Comparison of ENCODE assay signal across 15 cellular contexts in the genomic region with DNA sequence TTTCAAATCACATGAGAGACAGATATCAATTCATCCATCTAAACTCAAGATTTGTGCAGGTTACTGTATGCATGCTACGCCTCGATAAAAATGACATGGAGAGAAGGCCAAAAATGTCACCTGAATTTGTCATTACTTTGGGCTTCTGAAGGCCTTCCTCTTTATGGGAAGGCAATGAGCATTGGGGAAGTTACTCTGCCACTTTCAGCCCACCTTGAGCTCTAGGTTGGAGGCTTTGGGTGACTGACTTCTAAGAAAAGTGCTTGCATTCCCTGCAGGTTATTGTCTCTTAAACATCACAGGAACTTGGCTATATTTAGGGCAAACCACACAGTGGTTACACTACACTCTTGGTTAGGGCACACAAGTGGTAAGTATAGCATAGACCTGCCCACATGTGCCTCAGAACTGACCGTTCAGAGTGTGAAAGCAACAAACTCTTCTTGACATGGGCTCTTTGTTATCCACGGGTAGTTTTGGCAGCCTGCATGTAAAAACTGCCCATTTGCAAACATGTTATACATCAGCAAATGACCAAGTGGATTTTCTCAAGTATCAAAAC.
DNase-seq lines count a peak whose midpoint lies in the region; ATAC-seq, FAIRE-seq and TF ChIP-seq lines count a peak whose summit lies in the region.
"Had no signal": no experiment of that assay in that cellular context is flagged by ENCODE, and none has a peak within 500 bp of the region (broad histone marks: within the 10 kb centered on the region; RNA-seq: fewer than 3 reads in every experiment).

No MANE protein-coding gene starts in this region.

- no peak overlapping the region; the same call in 1 of the 2 replicates for H2BK5ac ChIP-seq in H1 (ENCODE audit: low read depth, low read length)

- no peak overlapping the region for H3K27ac ChIP-seq in H1 (ENCODE audit: low read depth, low read length)
- H3K27ac ChIP-seq: C4-2B, transverse colon had no signal

- no peak overlapping the region for H4K5ac ChIP-seq in H1 (ENCODE audit: insufficient read length, low read depth, low read length)

- H4K20me1 ChIP-seq in H1 (replicated peaks in 1 of 2; ENCODE audit: control insufficient read depth in 1 of 2, insufficient read depth in 2 of 2, low read length in 2 of 2), result no peaks in the 10 kb centered on the region

- H3K4me1 ChIP-seq in H1 (replicated peaks in 1 of 4; ENCODE audit: control insufficient read depth in 3 of 4, insufficient read depth in 4 of 4, low read length in 3 of 4), result peaks cover 6 to 43% (median 24%) of the 10 kb centered on the region in 4 experiments
- H3K4me1 ChIP-seq: transverse colon had no signal

- no peak for TF ChIP-seq POLR2A in H1 (IDR thresholded peaks at IDR 0.05; ENCODE audit: control extremely low read depth in 1 of 2, low read depth in 2 of 2, low read length in 2 of 2)

- no peaks in the 10 kb centered on the region for H3K79me1 ChIP-seq in H1 (ENCODE audit: low read depth, low read length)

- no peaks in the 10 kb centered on the region for H3K9me3 ChIP-seq in H1 (ENCODE audit: insufficient read depth in 2 of 2, low read depth in 1 of 2, low read length in 1 of 2)
- H3K9me3 ChIP-seq in T-helper 17 cell (ENCODE audit: control insufficient read depth, low read length, poor library complexity, severe bottlenecking), result no peaks in the 10 kb centered on the region
- H3K9me3 ChIP-seq: SK-N-SH, transverse colon had no signal

- ATAC-seq in GM18511 (IDR thresholded peaks at IDR 0.05; ENCODE audit: unreplicated experiment) (peak; percentile 93), GM21515 (IDR thresholded peaks at IDR 0.05; ENCODE audit: unreplicated experiment) (peak; percentile 86), HG03095 (IDR thresholded peaks at IDR 0.05; ENCODE audit: unreplicated experiment) (peak; percentile 60), left lobe of liver (no peak), T-helper 17 cell (no peak), SK-N-SH treated with all-trans-retinoic acid at 6 μM for 48 hours (no peak)
- ATAC-seq: left ventricle myocardium superior had no signal

- 0 out of 2 replicates have a peak overlapping the region, but pooled peaks have one; percentile 57 for H2BK20ac ChIP-seq in H1 (ENCODE audit: low read length)

- H2AK5ac ChIP-seq in H1 (ENCODE audit: low read depth, low read length), result no peak overlapping the region

- no peaks in the 10 kb centered on the region for H3K27me3 ChIP-seq in H1 (replicated peaks in 1 of 4; ENCODE audit: control insufficient read depth in 3 of 4, extremely low read depth in 1 of 4, insufficient read depth in 3 of 4, low read length in 3 of 4)
- H3K27me3 ChIP-seq: transverse colon had no signal

- no peak overlapping the region for H4K8ac ChIP-seq in H1 (ENCODE audit: extremely low read depth, insufficient read depth, low read length)

- 0 out of 2 replicates have a peak overlapping the region, but pooled peaks have one; percentile 5 for H3K18ac ChIP-seq in H1 (ENCODE audit: extremely low read depth, low read length)

- no peaks in the 10 kb centered on the region for H3K36me3 ChIP-seq in H1 (ENCODE audit: control insufficient read depth in 2 of 4, insufficient read depth in 4 of 4, low read length in 3 of 4)
- H3K36me3 ChIP-seq: transverse colon had no signal

- no peak for TF ChIP-seq CTCF in H1 (IDR thresholded peaks at IDR 0.05; ENCODE audit: control extremely low read depth in 1 of 3, insufficient read depth in 1 of 3, low read depth in 1 of 3, low read length in 3 of 3)

- H3K14ac ChIP-seq in H1 (ENCODE audit: insufficient read length), result no peak overlapping the region

- FAIRE-seq in H1 (lab: Jason Lieb, UNC), result no peak
- FAIRE-seq: colon had no signal

- H3K23me2 ChIP-seq in H1 (ENCODE audit: low read depth, low read length), result peaks cover 2% of the 10 kb centered on the region; the same call in 1 of the 2 replicates

- H3K79me2 ChIP-seq in H1 (ENCODE audit: control insufficient read depth in 1 of 2, insufficient read depth in 2 of 2, low read length in 2 of 2), result no peaks in the 10 kb centered on the region

- H2BK15ac ChIP-seq in H1 (ENCODE audit: low read length), result no peak overlapping the region

- H3K4me1 Mint-ChIP-seq in T-helper 17 cell, result no peaks in the 10 kb centered on the region

- WGBS in H1 (ENCODE audit: extremely low coverage in 1 of 2, insufficient coverage in 1 of 2, insufficient read length in 1 of 2, insufficient replicate concordance in 2 of 2, low coverage in 1 of 2, low lambda C conversion rate in 2 of 2, missing lambda C conversion rate in 1 of 2), 2 experiments, result 93% methylated on average over 4 of the region's 4 CpGs; no CpG with 5 or more reads in 1 of the 2 experiments

- H3K4me2 ChIP-seq in H1 (ENCODE audit: insufficient read depth in 1 of 2, low read depth in 2 of 2, low read length in 2 of 2), result no peak overlapping the region
- H3K4me2 ChIP-seq: SK-N-SH had no signal

- H2BK120ac ChIP-seq in H1 (replicated peaks; ENCODE audit: low read depth, low read length), result no peak overlapping the region

- POLR2A ChIA-PET in H1 (lab: Charles Lee; ENCODE audit: partially characterized antibody), result no interaction called here

- H3K56ac ChIP-seq in H1 (replicated peaks; ENCODE audit: insufficient read length, low read depth, low read length), result no peak overlapping the region

- no peak for TF ChIP-seq RAD21 in H1 (IDR thresholded peaks at IDR 0.05 in 1 of 2, conservative IDR thresholded peaks at IDR 0.05 in 1 of 2; ENCODE audit: low read depth in 2 of 2, low read length in 2 of 2)

- H3K4ac ChIP-seq in H1 (replicated peaks; ENCODE audit: insufficient read length, low read depth, low read length), result no peak overlapping the region

- peaks cover 8% of the 10 kb centered on the region for H3K27me3 Mint-ChIP-seq in T-helper 17 cell

- DNase-seq in H1 (ENCODE audit: low read depth in 1 of 2, low spot score in 2 of 2) (no peak), mesenteric fat pad (ENCODE audit: low spot score) (no peak), left lobe of liver (ENCODE audit: low spot score) (no peak), T-helper 17 cell (no peak)
- DNase-seq: activated CD4-positive, CD25-positive, alpha-beta regulatory T cell treated with anti-CD3 and anti-CD28 coated beads, Interleukin-2, amount 50 U/mL, for 72 hours; left ventricle myocardium superior; NCI-H526; SK-N-SH; transverse colon had no signal

- H3K4me3 Mint-ChIP-seq in T-helper 17 cell, result no peak overlapping the region

- peak overlapping the region; percentile 75 for H4K91ac ChIP-seq in H1 (replicated peaks; ENCODE audit: insufficient read length, low read length)

- no peak for TF ChIP-seq EP300 in H1 (IDR thresholded peaks at IDR 0.05; ENCODE audit: borderline replicate concordance in 1 of 2, low read depth in 2 of 2, low read length in 2 of 2)

- H3K36me3 Mint-ChIP-seq in T-helper 17 cell (ENCODE audit: low read depth), result no peaks in the 10 kb centered on the region

- H2BK12ac ChIP-seq in H1 (ENCODE audit: low read depth, low read length), result no peak overlapping the region; the same call in 1 of the 2 replicates

- no peak overlapping the region for H3K23ac ChIP-seq in H1 (ENCODE audit: insufficient read length)

- no peak overlapping the region for H2AFZ ChIP-seq in H1 (ENCODE audit: low read length)

- no peak overlapping the region for H3K4me3 ChIP-seq in H1 (ENCODE audit: extremely low read depth in 1 of 4, insufficient read depth in 2 of 4, low read depth in 3 of 4, low read length in 4 of 4)
- H3K4me3 ChIP-seq: transverse colon had no signal

- no peak overlapping the region for H3K27ac Mint-ChIP-seq in T-helper 17 cell

- no peak overlapping the region for H3K9ac ChIP-seq in H1 (replicated peaks in 1 of 4; ENCODE audit: extremely low read depth in 1 of 4, low read depth in 3 of 4, low read length in 3 of 4)
- H3K9ac ChIP-seq: SK-N-SH had no signal

- CTCF ChIA-PET in H1 (lab: Charles Lee; ENCODE audit: partially characterized antibody), result interaction anchor here (0.6 to 1.3 kb wide), 3 partner anchors 47 to 1644 kb away, joined by 3 to 4 read pairs (median 4); no protein-coding TSS in a partner anchor

TF ChIP-seq in H1, 55 proteins besides CTCF, POLR2A, EP300 and RAD21:
- TF ChIP-seq POLR2AphosphoS5 (IDR thresholded peaks at IDR 0.05; ENCODE audit: low read depth, low read length), result no peak
- TF ChIP-seq SP1 (IDR thresholded peaks at IDR 0.05; ENCODE audit: low read depth, low read length), result no peak
- TF ChIP-seq FOSL1 (IDR thresholded peaks at IDR 0.05; ENCODE audit: insufficient read depth, low read depth, low read length), result no peak
- TF ChIP-seq BRCA1 (IDR thresholded peaks at IDR 0.05; ENCODE audit: low read depth, low read length), result no peak
- TF ChIP-seq ATF2 (IDR thresholded peaks at IDR 0.05; ENCODE audit: low read length), result no peak

TF ChIP-seq in SK-N-SH treated with all-trans-retinoic acid at 6 μM for 48 hours, 23 proteins besides CTCF, POLR2A, EP300 and RAD21 (continues in another document):
- TF ChIP-seq, protein P1, sequence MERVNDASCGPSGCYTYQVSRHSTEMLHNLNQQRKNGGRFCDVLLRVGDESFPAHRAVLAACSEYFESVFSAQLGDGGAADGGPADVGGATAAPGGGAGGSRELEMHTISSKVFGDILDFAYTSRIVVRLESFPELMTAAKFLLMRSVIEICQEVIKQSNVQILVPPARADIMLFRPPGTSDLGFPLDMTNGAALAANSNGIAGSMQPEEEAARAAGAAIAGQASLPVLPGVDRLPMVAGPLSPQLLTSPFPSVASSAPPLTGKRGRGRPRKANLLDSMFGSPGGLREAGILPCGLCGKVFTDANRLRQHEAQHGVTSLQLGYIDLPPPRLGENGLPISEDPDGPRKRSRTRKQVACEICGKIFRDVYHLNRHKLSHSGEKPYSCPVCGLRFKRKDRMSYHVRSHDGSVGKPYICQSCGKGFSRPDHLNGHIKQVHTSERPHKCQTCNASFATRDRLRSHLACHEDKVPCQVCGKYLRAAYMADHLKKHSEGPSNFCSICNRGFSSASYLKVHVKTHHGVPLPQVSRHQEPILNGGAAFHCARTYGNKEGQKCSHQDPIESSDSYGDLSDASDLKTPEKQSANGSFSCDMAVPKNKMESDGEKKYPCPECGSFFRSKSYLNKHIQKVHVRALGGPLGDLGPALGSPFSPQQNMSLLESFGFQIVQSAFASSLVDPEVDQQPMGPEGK (CRISPR knock-in tag; IDR thresholded peaks at IDR 0.05; ENCODE audit: borderline replicate concordance), result no peak
- TF ChIP-seq TCF4 (CRISPR knock-in tag; IDR thresholded peaks at IDR 0.05; ENCODE audit: borderline replicate concordance) (no peak), ZNF565 (CRISPR knock-in tag; conservative IDR thresholded peaks at IDR 0.05; ENCODE audit: low read depth) (no peak), ESRRG (CRISPR knock-in tag; IDR thresholded peaks at IDR 0.05) (no peak), ZNF70 (CRISPR knock-in tag; IDR thresholded peaks at IDR 0.05) (no peak), ISL1 (CRISPR knock-in tag; IDR thresholded peaks at IDR 0.05) (no peak), SNAI2 (CRISPR knock-in tag; IDR thresholded peaks at IDR 0.05) (no peak)

Comparison
In these comparisons a context has a peak if more than half of its experiments do, and no peak if none do; other contexts are left out.
1. ATAC-seq: peak in GM18511 (single experiment), GM21515 (single experiment) and HG03095 (single experiment); none in left lobe of liver (single experiment), T-helper 17 cell (single experiment) and SK-N-SH treated with all-trans-retinoic acid at 6 μM for 48 hours (single experiment).